ENCODE assay signal across 9 cellular contexts in genomic region chr2:237154894-237155851, GRCh38.
DNase-seq lines count a peak whose midpoint lies in the region; ATAC-seq and TF ChIP-seq lines count a peak whose summit lies in the region.
"Had no signal": no experiment of that assay in that cellular context is flagged by ENCODE, and none has a peak within 500 bp of the region (broad histone marks: within the 10 kb centered on the region; RNA-seq: fewer than 3 reads in every experiment).

No MANE protein-coding gene starts in this region.

- ATAC-seq in GM19397 (IDR thresholded peaks at IDR 0.05; ENCODE audit: unreplicated experiment) (no peak), GM18858 (IDR thresholded peaks at IDR 0.05; ENCODE audit: unreplicated experiment) (no peak)

- H2AK5ac ChIP-seq in H9 (ENCODE audit: insufficient read length, low read length), result peak overlapping the region; percentile 25

- H2BK120ac ChIP-seq in H9 (ENCODE audit: low read depth, low read length, poor library complexity, severe bottlenecking), result no peak overlapping the region

- no peak for TF ChIP-seq CTCF in H9 (conservative IDR thresholded peaks at IDR 0.05)

- no peaks in the 10 kb centered on the region for H3K9me3 ChIP-seq in H9 (ENCODE audit: control insufficient read depth, low read depth, low read length)

- no peaks in the 10 kb centered on the region for H3K36me3 Mint-ChIP-seq in T-helper 2 cell treated with Interferon-gamma antibody and Interleukin-4, amounts not matched to agents 5 μg/mL and 100 μg/mL, for 36 hours (ENCODE audit: low read depth)
- H3K36me3 Mint-ChIP-seq in H9 (ENCODE audit: insufficient read depth in 1 of 3, low read depth in 3 of 3), result peaks cover 0 to under 1% (median 0%) of the 10 kb centered on the region in 3 experiments; a peak in 1 of 7 replicates
- H3K36me3 Mint-ChIP-seq in activated naive CD8-positive, alpha-beta T cell, result peaks cover 2% of the 10 kb centered on the region

- no peak overlapping the region for H2BK5ac ChIP-seq in H9 (ENCODE audit: insufficient read length, low read length)

- DNase-seq in T-helper 2 cell treated with Interferon-gamma antibody and Interleukin-4, amounts not matched to agents 5 μg/mL and 100 μg/mL, for 36 hours (ENCODE audit: low spot score), result peak; percentile 52
- DNase-seq in T-helper 2 cell (no peak), H9 (no peak), DMS153 (lab: John Stamatoyannopoulos, UW) (no peak)
- peak; percentile 37 for DNase-seq in stimulated activated CD4-positive, alpha-beta T cell treated with anti-CD3 and anti-CD28 coated beads, Interleukin-4, amount 100 ng/mL, for 24 hours
- DNase-seq: activated CD4-positive, alpha-beta T cell treated with anti-CD3 and anti-CD28 coated beads, Interleukin-2, amount 50 U/mL, for 1 hour had no signal

- H3K27ac ChIP-seq in H9 (ENCODE audit: insufficient read length, low read depth, low read length), result no peak overlapping the region

- peaks cover 14% of the 10 kb centered on the region for H3K4me1 Mint-ChIP-seq in T-helper 2 cell treated with Interferon-gamma antibody and Interleukin-4, amounts not matched to agents 5 μg/mL and 100 μg/mL, for 36 hours (ENCODE audit: low read depth)
- H3K4me1 Mint-ChIP-seq in H9, result peaks cover 5 to 7% of the 10 kb centered on the region in 2 experiments
- peaks cover 42% of the 10 kb centered on the region for H3K4me1 Mint-ChIP-seq in activated naive CD8-positive, alpha-beta T cell (ENCODE audit: low read depth)

- no peak overlapping the region for H4K91ac ChIP-seq in H9 (ENCODE audit: insufficient read length, low read depth, low read length)

- H4K20me1 ChIP-seq in H9 (ENCODE audit: control insufficient read depth, insufficient read depth, insufficient read length), result no peaks in the 10 kb centered on the region

- no peak overlapping the region for H3K4ac ChIP-seq in H9 (ENCODE audit: low read depth, low read length)

- H3K23ac ChIP-seq in H9 (ENCODE audit: insufficient read length, low read depth, low read length), result no peak overlapping the region

- H3K18ac ChIP-seq in H9 (ENCODE audit: insufficient read length, low read depth, low read length), result no peak overlapping the region

- no peak overlapping the region for H2AFZ ChIP-seq in H9 (ENCODE audit: low read length)

- H2BK12ac ChIP-seq in H9 (ENCODE audit: insufficient read length, low read depth, low read length), result no peak overlapping the region

- no peaks in the 10 kb centered on the region for H3K4me1 ChIP-seq in H9 (ENCODE audit: insufficient read depth, low read length)

- no peak overlapping the region for H2BK20ac ChIP-seq in H9 (ENCODE audit: low read depth, low read length, poor library complexity, severe bottlenecking)

- H3K79me2 ChIP-seq in H9 (ENCODE audit: insufficient read depth, low read length), result no peaks in the 10 kb centered on the region

- no peak overlapping the region for H3K14ac ChIP-seq in H9 (ENCODE audit: insufficient read depth, low read length)

- H3K27me3 ChIP-seq in H9 (ENCODE audit: insufficient read depth, low read length), result no peaks in the 10 kb centered on the region

- H3K4me3 Mint-ChIP-seq in T-helper 2 cell treated with Interferon-gamma antibody and Interleukin-4, amounts not matched to agents 5 μg/mL and 100 μg/mL, for 36 hours, result no peak overlapping the region
- H3K4me3 Mint-ChIP-seq in H9, result peak overlapping the region in 1 of 2 experiments; percentile 15; a peak in 2 of 5 replicates
- peak overlapping the region; percentile 63 for H3K4me3 Mint-ChIP-seq in activated naive CD8-positive, alpha-beta T cell

- H3K4me2 ChIP-seq in H9 (ENCODE audit: insufficient read depth, insufficient read length, low read length), result no peak overlapping the region

- H4K5ac ChIP-seq in H9 (ENCODE audit: insufficient read length, low read depth, low read length), result no peak overlapping the region

- H3K27ac Mint-ChIP-seq in T-helper 2 cell treated with Interferon-gamma antibody and Interleukin-4, amounts not matched to agents 5 μg/mL and 100 μg/mL, for 36 hours, result no peak overlapping the region
- H3K27ac Mint-ChIP-seq in H9, result peak overlapping the region in 1 of 3 experiments; percentile 42; a peak in 2 of 7 replicates
- peak overlapping the region; percentile 95 for H3K27ac Mint-ChIP-seq in activated naive CD8-positive, alpha-beta T cell

- no peaks in the 10 kb centered on the region for H3K79me1 ChIP-seq in H9 (ENCODE audit: insufficient read depth, low read depth, low read length, poor library complexity, severe bottlenecking)

- no CpG with 5 or more reads among the region's 10 CpGs for WGBS in H9 (ENCODE audit: extremely low coverage, insufficient read length, low lambda C conversion rate)

- no peaks in the 10 kb centered on the region for H3K27me3 Mint-ChIP-seq in T-helper 2 cell treated with Interferon-gamma antibody and Interleukin-4, amounts not matched to agents 5 μg/mL and 100 μg/mL, for 36 hours (ENCODE audit: low read depth)
- peaks cover 2% of the 10 kb centered on the region for H3K27me3 Mint-ChIP-seq in H9 (ENCODE audit: low read depth)
- H3K27me3 Mint-ChIP-seq in activated naive CD8-positive, alpha-beta T cell, result no peaks in the 10 kb centered on the region

- no peak overlapping the region for H3T11ph ChIP-seq in H9 (ENCODE audit: low read length)

- no peak overlapping the region for H4K8ac ChIP-seq in H9 (replicated peaks; ENCODE audit: insufficient read length, low read depth, low read length)

- no peak overlapping the region for H3K56ac ChIP-seq in H9 (ENCODE audit: insufficient read length, low read depth, low read length)

- H3K9me3 Mint-ChIP-seq in T-helper 2 cell treated with Interferon-gamma antibody and Interleukin-4, amounts not matched to agents 5 μg/mL and 100 μg/mL, for 36 hours, result no peaks in the 10 kb centered on the region
- H3K9me3 Mint-ChIP-seq in H9, result peaks cover 0 to under 1% of the 10 kb centered on the region in 2 experiments; a peak in 1 of 5 replicates
- no peaks in the 10 kb centered on the region for H3K9me3 Mint-ChIP-seq in activated naive CD8-positive, alpha-beta T cell (ENCODE audit: low read depth)

- no peak overlapping the region for H2BK15ac ChIP-seq in H9 (ENCODE audit: low read depth, low read length)

- H3K23me2 ChIP-seq in H9 (ENCODE audit: insufficient read length, low read depth, low read length, poor library complexity, severe bottlenecking), result no peaks in the 10 kb centered on the region

- H3K9ac ChIP-seq in H9 (ENCODE audit: extremely low read depth, insufficient read length, low read length), result no peak overlapping the region

Comparison
In these comparisons a context has a peak if more than half of its experiments do, and no peak if none do; other contexts are left out.
1. DNase-seq: peak in T-helper 2 cell treated with Interferon-gamma antibody and Interleukin-4, amounts not matched to agents 5 μg/mL and 100 μg/mL, for 36 hours (single experiment) and stimulated activated CD4-positive, alpha-beta T cell treated with anti-CD3 and anti-CD28 coated beads, Interleukin-4, amount 100 ng/mL, for 24 hours (single experiment); none in T-helper 2 cell (0 of 5), H9 (single experiment) and DMS153 (single experiment).